8 cellular contexts compared by ENCODE assay signal in genomic region chr3:142549986-142550385, GRCh38. TPM values are rescaled to one million over a fixed set of nuclear protein-coding genes. Genes with fewer than 3 reads are reported as not detected.
"Had no signal": no experiment of that assay in that cellular context is flagged by ENCODE, and none has a peak within 500 bp of the region (broad histone marks: within the 10 kb centered on the region; RNA-seq: fewer than 3 reads in every experiment).

No MANE protein-coding gene starts in this region.

- H3K27ac ChIP-seq: GM23248 had no signal

- H3K9ac ChIP-seq: GM23248 had no signal

- H3K4me3 ChIP-seq: GM23248 had no signal

- H2AFZ ChIP-seq: GM23248 had no signal

- FAIRE-seq: H54, HTR-8/SVneo had no signal

- DNase-seq: GM23248, GOT3, H9, HCEC 1CT, KG1 had no signal

RNA-seq across cellular contexts. Expression of gene PLS1, which starts 46.2 kb away (rescaled TPM):
- polyA plus RNA-seq: IgD-negative memory B cell had no signal
